8 cellular contexts compared by ENCODE assay signal in genomic region chr5:132227485-132228240, GRCh38. TPM values are rescaled to one million over a fixed set of nuclear protein-coding genes. Genes with fewer than 3 reads are reported as not detected.
DNase-seq lines count a peak whose midpoint lies in the region; ATAC-seq and TF ChIP-seq lines count a peak whose summit lies in the region.

Gene P4HA2, minus strand, starts transcription at chr5:132227853. Its CDS starts 9,227 bp downstream, at chr5:132218626.

- H3K9ac ChIP-seq in liver (ENCODE audit: low read depth in 1 of 2, low read length in 2 of 2) = peak within 1 kb of the TSS; percentile 16 to 54

- no peaks in the 10 kb centered on the region for H3K9me3 Mint-ChIP-seq in activated B cell treated with CpG ODN at 0.5 μM for 24 hours

- H3K27ac Mint-ChIP-seq in activated B cell treated with CpG ODN at 0.5 μM for 24 hours = no peak within 1 kb of the TSS

- H3K27me3 Mint-ChIP-seq in activated B cell treated with CpG ODN at 0.5 μM for 24 hours = peaks cover 11% of the 10 kb centered on the region

- peak within 1 kb of the TSS; percentile 73 to 75 for H3K27ac ChIP-seq in liver (ENCODE audit: low read depth in 1 of 2, low read length in 2 of 2)

- TF ChIP-seq CTCF in activated B cell treated with CpG ODN at 0.5 μM for 24 hours (IDR thresholded peaks at IDR 0.05) (no peak), liver (IDR thresholded peaks at IDR 0.05; ENCODE audit: low read depth, low read length, missing input control) (peak; percentile 18)

- intact Hi-C loops in activated B cell treated with CpG ODN at 0.5 μM for 24 hours (cut with micrococcal nuclease) = loop anchor here (5.0 kb wide), 2 partner anchors 35 to 125 kb away; no protein-coding TSS in a partner anchor

- H3K4me3 Mint-ChIP-seq in activated B cell treated with CpG ODN at 0.5 μM for 24 hours = peak within 1 kb of the TSS; percentile 65

- no peak for TF ChIP-seq RAD21 in liver (IDR thresholded peaks at IDR 0.05)

- POLR2A ChIA-PET in activated B cell treated with CpG ODN at 0.5 μM for 24 hours (lab: Charles Lee) = interaction anchor here (0.6 kb wide), 1 partner anchor 269 kb away, joined by 7 read pairs; no protein-coding TSS in a partner anchor

- no peaks in the 10 kb centered on the region for H3K36me3 ChIP-seq in liver (ENCODE audit: control insufficient read depth in 4 of 4, insufficient read depth in 3 of 4, low read depth in 1 of 4, low read length in 3 of 4)

- no peaks in the 10 kb centered on the region for H3K36me3 Mint-ChIP-seq in activated B cell treated with CpG ODN at 0.5 μM for 24 hours (ENCODE audit: low read depth)

- H3K27me3 ChIP-seq in liver (ENCODE audit: control insufficient read depth in 4 of 4, insufficient read depth in 4 of 4, low read length in 3 of 4) = no peaks in the 10 kb centered on the region

- DNase-seq in activated T-cell treated with anti-CD3 and anti-CD28 coated beads for 24 hours (ENCODE audit: low read depth) = peak; percentile 32
- DNase-seq in activated T-cell treated with anti-CD3 and anti-CD28 coated beads for 4 hours = no peak
- DNase-seq in NCI-H1930 (lab: John Stamatoyannopoulos, UW) = peak; percentile 51 to 56
- peak; percentile 60 for DNase-seq in activated B cell treated with CpG ODN at 0.5 μM for 24 hours
- DNase-seq in ecto neural progenitor cell (ENCODE audit: low spot score) = peak; percentile 84
- DNase-seq in stimulated activated CD4-positive, alpha-beta T cell treated with anti-CD3 and anti-CD28 coated beads, Interleukin-2, amount 100 ng/mL, for 48 hours = peak; percentile 45 to 54

- H3K4me1 Mint-ChIP-seq in activated B cell treated with CpG ODN at 0.5 μM for 24 hours = peaks cover 31% of the 10 kb centered on the region

- peak within 1 kb of the TSS; percentile 9 to 72 (median 57) for H3K4me3 ChIP-seq in liver (ENCODE audit: low read depth in 1 of 3, low read length in 3 of 3)

- peaks cover 0 to 10% (median 3%) of the 10 kb centered on the region in 4 donors for H3K4me1 ChIP-seq in liver (ENCODE audit: control insufficient read depth in 4 of 4, insufficient read depth in 4 of 4, low read length in 3 of 4)

- CTCF ChIA-PET in activated B cell treated with CpG ODN at 0.5 μM for 24 hours (lab: Charles Lee) = interaction anchor here (0.9 to 3.6 kb wide), 2 partner anchors 10 to 48 kb away, joined by 4 to 21 read pairs; no protein-coding TSS in a partner anchor

- WGBS in liver = 2% methylated on average over 91 of the region's 92 CpGs

- ATAC-seq in HG02623 (IDR thresholded peaks at IDR 0.05; ENCODE audit: unreplicated experiment) (peak; percentile 85), activated B cell treated with CpG ODN at 0.5 μM for 24 hours (ENCODE audit: low read depth) (peak; percentile 83)

- no peaks in the 10 kb centered on the region for H3K9me3 ChIP-seq in liver (ENCODE audit: control insufficient read depth in 4 of 4, low read length in 3 of 4)

TF ChIP-seq in liver, 16 proteins besides CTCF, POLR2A, EP300 and RAD21:
- TF ChIP-seq EGR1 (IDR thresholded peaks at IDR 0.05; ENCODE audit: low read depth in 2 of 2) (no peak), RXRA (IDR thresholded peaks at IDR 0.05) (no peak), YY1 (IDR thresholded peaks at IDR 0.05) (no peak), MAX (IDR thresholded peaks at IDR 0.05) (no peak), FOXA1 (IDR thresholded peaks at IDR 0.05) (no peak), JUND (IDR thresholded peaks at IDR 0.05) (no peak), SP1 (IDR thresholded peaks at IDR 0.05) (no peak), HNF4A (conservative IDR thresholded peaks at IDR 0.05) (no peak), ZBTB33 (IDR thresholded peaks at IDR 0.05) (no peak), ATF3 (IDR thresholded peaks at IDR 0.05) (no peak), REST (IDR thresholded peaks at IDR 0.05) (no peak), GABPA (IDR thresholded peaks at IDR 0.05 in 1 of 2, conservative IDR thresholded peaks at IDR 0.05 in 1 of 2) (no peak), NR2F2 (IDR thresholded peaks at IDR 0.05) (no peak), FOXA2 (IDR thresholded peaks at IDR 0.05) (no peak), TAF1 (conservative IDR thresholded peaks at IDR 0.05) (no peak), HNF4G (IDR thresholded peaks at IDR 0.05) (no peak)

RNA-seq across cellular contexts. Expression of gene P4HA2, which starts in this region (rescaled TPM):
- total RNA-seq in activated B cell treated with CpG ODN at 0.5 μM for 24 hours = 0.29 and 0.44 TPM in 2 replicates
- 1 to 10 TPM; 5.1 to 7.9 TPM for total RNA-seq in liver
- polyA plus RNA-seq in liver = 1 to 10 TPM; 4.6 to 7.2 TPM

Comparison
In these comparisons a context has a peak if more than half of its experiments do, and no peak if none do; other contexts are left out.
1. Peak in DNase-seq and ATAC-seq in activated B cell treated with CpG ODN at 0.5 μM for 24 hours; RNA of the gene not detected or under 1 TPM.